8 cellular contexts compared by ENCODE assay signal in genomic region chr5:91381134-91381773, GRCh38. TPM values are rescaled to one million over a fixed set of nuclear protein-coding genes. Genes with fewer than 3 reads are reported as not detected.
A peak's percentile ranks its signal among the peaks of the same experiment; 100 is the strongest.
DNase-seq lines count a peak whose midpoint lies in the region; ATAC-seq and TF ChIP-seq lines count a peak whose summit lies in the region.

No MANE protein-coding gene starts in this region.

- H3K4me2 ChIP-seq in mesenchymal stem cell (ENCODE audit: low read length, poor library complexity, severe bottlenecking), result peak overlapping the region; percentile 73

- no peak overlapping the region for H2AFZ ChIP-seq in mesenchymal stem cell (ENCODE audit: low read depth, low read length)

- H2BK5ac ChIP-seq in mesenchymal stem cell (ENCODE audit: low read depth, low read length, poor library complexity, severe bottlenecking), result no peak overlapping the region

- peak overlapping the region; percentile 63 for H3K4me3 ChIP-seq in HEK293 (ENCODE audit: low read depth, low read length)
- H3K4me3 ChIP-seq in mesenchymal stem cell (ENCODE audit: insufficient read depth in 1 of 2, low read depth in 1 of 2, low read length in 2 of 2), result peak overlapping the region in 1 of 2 experiments; percentile 91

- no peak overlapping the region for H3K14ac ChIP-seq in mesenchymal stem cell (ENCODE audit: low read length in 2 of 2)

- no peak overlapping the region for H2AK5ac ChIP-seq in mesenchymal stem cell (ENCODE audit: low read length, severe bottlenecking)

- peaks cover 57% of the 10 kb centered on the region for H3K36me3 Mint-ChIP-seq in brain

- H3K18ac ChIP-seq in mesenchymal stem cell (ENCODE audit: low read depth in 1 of 2, low read length in 2 of 2), result no peak overlapping the region

- POLR2A ChIA-PET in HEK293 (lab: Yijun Ruan, JAX), result interaction anchor here (0.6 to 2.1 kb wide), 23 partner anchors 10 to 972 kb away, joined by 3 to 13 read pairs (median 5); partner anchors contain the start of gene CETN3

- no peak overlapping the region for H2BK12ac ChIP-seq in mesenchymal stem cell (ENCODE audit: low read length in 2 of 2)

- no peaks in the 10 kb centered on the region for H3K9me3 ChIP-seq in HEK293 (ENCODE audit: control insufficient read depth, insufficient read depth, low read depth, low read length)
- no peaks in the 10 kb centered on the region for H3K9me3 ChIP-seq in mesenchymal stem cell (ENCODE audit: control insufficient read depth, low read length)

- H3K36me3 ChIP-seq in HEK293 (ENCODE audit: control insufficient read depth in 2 of 2, insufficient read depth in 1 of 2, low read length in 2 of 2) (peaks cover 6 to 7% of the 10 kb centered on the region in 2 experiments; a peak in 2 of 3 replicates), mesenchymal stem cell (ENCODE audit: control insufficient read depth in 1 of 2, insufficient read depth in 2 of 2, low read depth in 1 of 2, low read length in 2 of 2) (peaks cover 3 to 26% of the 10 kb centered on the region in 2 experiments)

- H3K4me3 Mint-ChIP-seq in brain, result peak overlapping the region; percentile 92 to 100 (median 96)

- WGBS in mesenchymal stem cell, result 0% methylated on average over 6 of the region's 9 CpGs

- no peak overlapping the region for H3K4ac ChIP-seq in mesenchymal stem cell (ENCODE audit: low read depth in 1 of 2, low read length in 2 of 2)

- H3K27me3 Mint-ChIP-seq in brain, result peaks cover 39% of the 10 kb centered on the region

- H2BK120ac ChIP-seq in mesenchymal stem cell (ENCODE audit: low read depth, low read length), result no peak overlapping the region

- H3K4me1 ChIP-seq in HEK293 (ENCODE audit: control insufficient read depth, insufficient read depth, low read length), result peaks cover 6% of the 10 kb centered on the region; the same call in 1 of the 2 replicates
- no peaks in the 10 kb centered on the region for H3K4me1 ChIP-seq in mesenchymal stem cell (ENCODE audit: control insufficient read depth, insufficient read depth, low read depth, low read length)

- H2BK15ac ChIP-seq in mesenchymal stem cell (ENCODE audit: low read depth, poor library complexity, severe bottlenecking), result no peak overlapping the region

- H4K8ac ChIP-seq in mesenchymal stem cell (ENCODE audit: low read length), result no peak overlapping the region

- no peak overlapping the region for H3K23ac ChIP-seq in mesenchymal stem cell (ENCODE audit: low read length in 2 of 2)

- H3K27ac Mint-ChIP-seq in brain, result peak overlapping the region; percentile 98 to 100 (median 100)

- no peak for ATAC-seq in HG02981 (IDR thresholded peaks at IDR 0.05; ENCODE audit: unreplicated experiment)

- H3K79me1 ChIP-seq in mesenchymal stem cell (replicated peaks; ENCODE audit: low read length, poor library complexity, severe bottlenecking), result no peaks in the 10 kb centered on the region

- H3K27ac ChIP-seq in 22Rv1 (peak overlapping the region; percentile 99), HEK293 (ENCODE audit: extremely low read depth, low read depth, low read length) (peak overlapping the region; percentile 32; the same call in 1 of the 2 replicates), mesenchymal stem cell (ENCODE audit: low read length, poor library complexity, severe bottlenecking) (peak overlapping the region; percentile 75)

- no peak for DNase-seq in mesenchymal stem cell
- no peak for DNase-seq in 8988T
- DNase-seq in foreskin melanocyte, result no peak
- no peak for DNase-seq in superior temporal gyrus (ENCODE audit: extremely low spot score)

- peak overlapping the region; percentile 99 for H3K9ac ChIP-seq in mesenchymal stem cell (ENCODE audit: low read length)

- peaks cover 0 to 8% (median 2%) of the 10 kb centered on the region in 5 experiments for H3K9me3 Mint-ChIP-seq in brain

- no peak overlapping the region for H4K91ac ChIP-seq in mesenchymal stem cell (ENCODE audit: low read length)

- no peaks in the 10 kb centered on the region for H3K27me3 ChIP-seq in mesenchymal stem cell (ENCODE audit: control insufficient read depth in 1 of 2, insufficient read depth in 1 of 2, low read length in 2 of 2)

- TF ChIP-seq CTCF in 22Rv1 (IDR thresholded peaks at IDR 0.05) (no peak), HEK293 (tag by site-specific recombination; IDR thresholded peaks at IDR 0.05) (no peak), brain (conservative IDR thresholded peaks at IDR 0.05) (no peak)

- peaks cover 42% of the 10 kb centered on the region for H3K4me1 Mint-ChIP-seq in brain

- CTCF ChIA-PET in HEK293 (lab: Yijun Ruan, JAX), result interaction anchor here (0.6 to 1.0 kb wide), 6 partner anchors 37 to 525 kb away, joined by 3 to 5 read pairs (median 4); no protein-coding TSS in a partner anchor

TF ChIP-seq in HEK293, 187 proteins besides CTCF, POLR2A, EP300 and RAD21 (continues in another document):
- TF ChIP-seq ZNF449 (tag by site-specific recombination; IDR thresholded peaks at IDR 0.05), result 0 out of 2 replicates have a peak, but pooled peaks have one; percentile 8
- TF ChIP-seq ZNF2 (tag by site-specific recombination; IDR thresholded peaks at IDR 0.05), result 0 out of 2 replicates have a peak, but pooled peaks have one; percentile 12
- 0 out of 2 replicates have a peak, but pooled peaks have one; percentile 15 for TF ChIP-seq ZNF513 (tag by site-specific recombination; IDR thresholded peaks at IDR 0.05)
- peak; percentile 14; the same call in 1 of the 2 replicates for TF ChIP-seq ZSCAN30 (tag by site-specific recombination; IDR thresholded peaks at IDR 0.05)
- TF ChIP-seq HOXC10 (CRISPR knock-in tag; IDR thresholded peaks at IDR 0.05), result no peak
- 0 out of 2 replicates have a peak, but pooled peaks have one; percentile 11 for TF ChIP-seq ZBTB44 (tag by site-specific recombination; IDR thresholded peaks at IDR 0.05)
- no peak for TF ChIP-seq GFI1B (tag by site-specific recombination; IDR thresholded peaks at IDR 0.05)
- no peak for TF ChIP-seq ZNF623 (tag by site-specific recombination; IDR thresholded peaks at IDR 0.05)
- TF ChIP-seq ZNF292 (tag by site-specific recombination; IDR thresholded peaks at IDR 0.05; ENCODE audit: borderline replicate concordance, low read depth), result no peak
- TF ChIP-seq ZNF362 (tag by site-specific recombination; IDR thresholded peaks at IDR 0.05), result no peak

RNA-seq across cellular contexts. Expression of gene ARRDC3, which starts 1.9 kb away (rescaled TPM):
- 16.4 TPM for polyA plus RNA-seq in brain (ENCODE audit: insufficient read depth, low read depth, low replicate concordance)
- 32.4 TPM for polyA plus RNA-seq in mesenchymal stem cell (2013, experiment 1 of 2)
- 32.1 TPM for polyA plus RNA-seq in mesenchymal stem cell (2013, experiment 2 of 2)

Comparison
In these comparisons a context has a peak if more than half of its experiments do, and no peak if none do; other contexts are left out.
1. H3K27ac ChIP-seq: peak in every context shown above with its lines; median percentile 99 in 22Rv1; 75 in mesenchymal stem cell; 32 in HEK293.